In genomic region chr9:84677080-84677479, GRCh38 we compare ENCODE assay signal across 17 cellular contexts. TPM values are rescaled to one million over a fixed set of nuclear protein-coding genes. Genes with fewer than 3 reads are reported as not detected.
DNase-seq lines count a peak whose midpoint lies in the region; ATAC-seq and TF ChIP-seq lines count a peak whose summit lies in the region.
"Had no signal": no experiment of that assay in that cellular context is flagged by ENCODE, and none has a peak within 500 bp of the region (broad histone marks: within the 10 kb centered on the region; RNA-seq: fewer than 3 reads in every experiment).

No MANE protein-coding gene starts in this region.

- TF ChIP-seq POLR2A in thyroid gland (IDR thresholded peaks at IDR 0.05) = no peak

- H3K9me3 Mint-ChIP-seq in GM23338 (no peaks in the 10 kb centered on the region), Calu3 (ENCODE audit: low read depth, unreplicated experiment) (no peaks in the 10 kb centered on the region)

- no peaks in the 10 kb centered on the region for H3F3A ChIP-seq in GM23338 (replicated peaks; ENCODE audit: low read depth)

- ATAC-seq in GM23338 (no peak), GM18517 (IDR thresholded peaks at IDR 0.05; ENCODE audit: unreplicated experiment) (no peak)

- H3K9me3 ChIP-seq in thyroid gland = no peaks in the 10 kb centered on the region
- H3K9me3 ChIP-seq: BE2C, SJSA1 had no signal

- H3K27ac Mint-ChIP-seq in GM23338 (no peak overlapping the region), Calu3 (ENCODE audit: unreplicated experiment) (no peak overlapping the region)
- H3K27ac Mint-ChIP-seq: CD8-positive, alpha-beta memory T cell had no signal

- WGBS in thyroid gland, 2 donors = 37 to 44% methylated on average over 5 of the region's 5 CpGs

- H3K27me3 Mint-ChIP-seq in GM23338 (ENCODE audit: insufficient read depth, low read depth, poor library complexity) (peaks cover 7% of the 10 kb centered on the region), Calu3 (ENCODE audit: unreplicated experiment) (no peaks in the 10 kb centered on the region)

- TF ChIP-seq CTCF in thyroid gland (IDR thresholded peaks at IDR 0.05) (no peak), GM23338 (conservative IDR thresholded peaks at IDR 0.05; ENCODE audit: low read depth in 2 of 2) (no peak), Calu3 (IDR thresholded peaks at IDR 0.05; ENCODE audit: unreplicated experiment) (no peak)

- BruUV-seq in Calu3 (replicated peaks; lab: Mats Ljungman, UMichigan) = no TSS peak

- peaks cover 64 to 67% of the 10 kb centered on the region in 2 donors for H3K4me1 ChIP-seq in thyroid gland
- H3K4me1 ChIP-seq in GM23338 (ENCODE audit: insufficient read depth) = no peaks in the 10 kb centered on the region
- H3K4me1 ChIP-seq: BE2C, SJSA1 had no signal

- H3K4me1 Mint-ChIP-seq in GM23338 = no peaks in the 10 kb centered on the region
- no peaks in the 10 kb centered on the region for H3K4me1 Mint-ChIP-seq in Calu3 (ENCODE audit: low read depth, unreplicated experiment)
- H3K4me1 Mint-ChIP-seq: CD8-positive, alpha-beta memory T cell had no signal

- peak overlapping the region; percentile 11 to 89 (median 76) for H3K27ac ChIP-seq in thyroid gland
- H3K27ac ChIP-seq in GM23338 (ENCODE audit: low read depth) = no peak overlapping the region
- H3K27ac ChIP-seq: 22Rv1, PC-9, SJSA1 had no signal

- H3K27me3 ChIP-seq in thyroid gland (no peaks in the 10 kb centered on the region), GM23338 (ENCODE audit: insufficient read depth) (peaks cover 15% of the 10 kb centered on the region)

- H3K4me3 ChIP-seq in thyroid gland (replicated peaks in 1 of 3) (no peak overlapping the region), GM23338 (no peak overlapping the region)
- H3K4me3 ChIP-seq: PC-9, SJSA1 had no signal

- H3K4me2 ChIP-seq in GM23338 = no peak overlapping the region
- H3K4me2 ChIP-seq: PC-9 had no signal

- H2AFZ ChIP-seq in GM23338 = no peak overlapping the region
- H2AFZ ChIP-seq: PC-9 had no signal

- intact Hi-C loops in thyroid gland (cut with DNase I) (no loop called here), Calu3 (cut with micrococcal nuclease; ENCODE audit: unreplicated experiment) (no loop called here)

- no peak overlapping the region for H3K4me3 Mint-ChIP-seq in GM23338
- no peak overlapping the region for H3K4me3 Mint-ChIP-seq in Calu3 (ENCODE audit: low read depth, unreplicated experiment)
- H3K4me3 Mint-ChIP-seq: CD8-positive, alpha-beta memory T cell had no signal

- H3K36me3 ChIP-seq in thyroid gland = no peaks in the 10 kb centered on the region
- H3K36me3 ChIP-seq in GM23338 (ENCODE audit: insufficient read depth) = no peaks in the 10 kb centered on the region
- H3K36me3 ChIP-seq: BE2C, SJSA1 had no signal

- H3K9me2 ChIP-seq in GM23338 (ENCODE audit: insufficient read depth) = no peaks in the 10 kb centered on the region

- no peaks in the 10 kb centered on the region for H4K20me1 ChIP-seq in GM23338 (replicated peaks; ENCODE audit: insufficient read depth)

- DNase-seq in NCI-H1105 treated with DMSO at 0.1 percent for 48 hours (lab: John Stamatoyannopoulos, UW) (peak; percentile 20), NCI-H1105 (lab: John Stamatoyannopoulos, UW) (no peak), astrocyte of the hippocampus (ENCODE audit: low read depth, low spot score) (peak; percentile 57), kidney tubule cell (ENCODE audit: low spot score) (peak; percentile 49), thyroid gland (no peak), GM23338 (ENCODE audit: low spot score) (no peak), Calu3 (no peak)
- DNase-seq: BE2C; CD8-positive, alpha-beta memory T cell; DMS79 treated with DMSO at 0.1 percent for 48 hours; NCI-H1417 treated with DMSO at 0.1 percent for 48 hours; NCI-H1930; NCI-H524 treated with DMSO at 0.1 percent for 48 hours; PC-9 had no signal

- H3K36me3 Mint-ChIP-seq in GM23338 (ENCODE audit: low read depth) = no peaks in the 10 kb centered on the region
- no peaks in the 10 kb centered on the region for H3K36me3 Mint-ChIP-seq in Calu3 (ENCODE audit: insufficient read depth, unreplicated experiment)
- H3K36me3 Mint-ChIP-seq: CD8-positive, alpha-beta memory T cell had no signal

- H3K79me2 ChIP-seq in GM23338 (replicated peaks; ENCODE audit: insufficient read depth) = no peaks in the 10 kb centered on the region

- CTCF ChIA-PET in Calu3 (lab: Charles Lee) = no interaction called here

TF ChIP-seq in GM23338, 12 proteins besides CTCF, POLR2A, EP300 and RAD21 (continues in another document):
- TF ChIP-seq ETS1 (IDR thresholded peaks at IDR 0.05) = no peak
- TF ChIP-seq EZH2phosphoT487 (IDR thresholded peaks at IDR 0.05; ENCODE audit: unreplicated experiment) = no peak
- no peak for TF ChIP-seq POLR2AphosphoS5 (IDR thresholded peaks at IDR 0.05; ENCODE audit: low read depth)
- TF ChIP-seq ZNF462 (CRISPR knock-in tag; IDR thresholded peaks at IDR 0.05) = no peak
- no peak for TF ChIP-seq JUNB (IDR thresholded peaks at IDR 0.05; ENCODE audit: unreplicated experiment)

RNA-seq across cellular contexts. Expression of gene NTRK2, which starts 7.6 kb away (rescaled TPM):
- total RNA-seq in thyroid gland = 100 to 1,000 TPM in 3 of 4 donors, 10 to 100 TPM in 1; 92.0 to 186 (median 142) TPM
- total RNA-seq in GM23338 (2014; rRNA removed; shearing (Covaris generic)) = 0.03 TPM in 1 of 2 replicates, not detected in the other
- not detected in 2 replicates for polyA plus RNA-seq in GM23338 (2016; fragmentation: Nextera tagmentation; extraction: Ambion mirVana)
- total RNA-seq in Calu3 (2022) = 1.5 and 2.1 TPM in 2 replicates
- total RNA-seq: PC-9 had no signal
- polyA plus RNA-seq: CD8-positive, alpha-beta memory T cell had no signal

Comparison
In these comparisons a context has a peak if more than half of its experiments do, and no peak if none do; other contexts are left out.
1. DNase-seq: peak in NCI-H1105 treated with DMSO at 0.1 percent for 48 hours (single experiment), astrocyte of the hippocampus (single experiment) and kidney tubule cell (single experiment); none in NCI-H1105 (single experiment), thyroid gland (0 of 2), GM23338 (single experiment) and Calu3 (single experiment).
2. RNA of gene NTRK2, which starts 7.6 kb away (total RNA-seq): 92.0 to 186 TPM in thyroid gland; 1.5 to 2.1 TPM in Calu3 and 0.03 TPM in GM23338; every median in the first group is over 10 times any median in the second.